In genomic region chr1:231211005-231211857, GRCh38 we compare ENCODE assay signal across 1 cellular context.
TF ChIP-seq lines count a peak whose summit lies in the region.

No MANE protein-coding gene starts in this region.

TF ChIP-seq in HEK293, 187 proteins besides CTCF, POLR2A, EP300 and RAD21 (continued from another document):
- TF ChIP-seq GLIS1 (tag by site-specific recombination; IDR thresholded peaks at IDR 0.05) (peak; percentile 10; the same call in 1 of the 2 replicates), ZNF10 (tag by site-specific recombination; IDR thresholded peaks at IDR 0.05) (no peak), ZBTB6 (tag by site-specific recombination; IDR thresholded peaks at IDR 0.05) (no peak), ZNF510 (tag by site-specific recombination; IDR thresholded peaks at IDR 0.05; ENCODE audit: insufficient replicate concordance) (no peak)
- TF ChIP-seq, protein P1, sequence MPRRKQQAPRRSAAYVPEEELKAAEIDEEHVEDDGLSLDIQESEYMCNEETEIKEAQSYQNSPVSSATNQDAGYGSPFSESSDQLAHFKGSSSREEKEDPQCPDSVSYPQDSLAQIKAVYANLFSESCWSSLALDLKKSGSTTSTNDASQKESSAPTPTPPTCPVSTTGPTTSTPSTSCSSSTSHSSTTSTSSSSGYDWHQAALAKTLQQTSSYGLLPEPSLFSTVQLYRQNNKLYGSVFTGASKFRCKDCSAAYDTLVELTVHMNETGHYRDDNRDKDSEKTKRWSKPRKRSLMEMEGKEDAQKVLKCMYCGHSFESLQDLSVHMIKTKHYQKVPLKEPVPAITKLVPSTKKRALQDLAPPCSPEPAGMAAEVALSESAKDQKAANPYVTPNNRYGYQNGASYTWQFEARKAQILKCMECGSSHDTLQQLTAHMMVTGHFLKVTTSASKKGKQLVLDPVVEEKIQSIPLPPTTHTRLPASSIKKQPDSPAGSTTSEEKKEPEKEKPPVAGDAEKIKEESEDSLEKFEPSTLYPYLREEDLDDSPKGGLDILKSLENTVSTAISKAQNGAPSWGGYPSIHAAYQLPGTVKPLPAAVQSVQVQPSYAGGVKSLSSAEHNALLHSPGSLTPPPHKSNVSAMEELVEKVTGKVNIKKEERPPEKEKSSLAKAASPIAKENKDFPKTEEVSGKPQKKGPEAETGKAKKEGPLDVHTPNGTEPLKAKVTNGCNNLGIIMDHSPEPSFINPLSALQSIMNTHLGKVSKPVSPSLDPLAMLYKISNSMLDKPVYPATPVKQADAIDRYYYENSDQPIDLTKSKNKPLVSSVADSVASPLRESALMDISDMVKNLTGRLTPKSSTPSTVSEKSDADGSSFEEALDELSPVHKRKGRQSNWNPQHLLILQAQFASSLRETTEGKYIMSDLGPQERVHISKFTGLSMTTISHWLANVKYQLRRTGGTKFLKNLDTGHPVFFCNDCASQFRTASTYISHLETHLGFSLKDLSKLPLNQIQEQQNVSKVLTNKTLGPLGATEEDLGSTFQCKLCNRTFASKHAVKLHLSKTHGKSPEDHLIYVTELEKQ (tag by site-specific recombination; IDR thresholded peaks at IDR 0.05; ENCODE audit: borderline replicate concordance), result no peak
